Comparison of ENCODE assay signal across 1 cellular context in the genomic region with DNA sequence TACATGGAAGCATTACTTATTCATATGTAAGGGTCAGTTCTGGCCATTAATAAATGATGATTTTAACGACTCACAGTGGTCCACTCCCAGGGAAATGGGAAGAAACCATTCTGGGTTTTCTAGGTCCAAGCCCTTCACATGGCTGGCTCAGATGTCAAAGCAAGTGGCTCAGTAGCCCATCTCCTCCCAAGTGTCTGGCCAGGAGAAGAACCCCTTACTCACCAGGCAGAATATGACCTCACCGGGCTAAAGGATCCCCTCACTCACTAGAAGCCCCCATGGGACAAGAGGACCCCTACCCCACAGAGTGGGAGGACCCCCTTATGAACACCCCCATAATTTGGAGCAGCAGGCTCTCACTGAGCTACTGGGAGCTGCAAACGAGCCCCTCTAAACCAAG.
TF ChIP-seq lines count a peak whose summit lies in the region.

No MANE protein-coding gene starts in this region.

TF ChIP-seq in GM23338, 12 proteins besides CTCF, POLR2A, EP300 and RAD21:
- TF ChIP-seq, protein P1, sequence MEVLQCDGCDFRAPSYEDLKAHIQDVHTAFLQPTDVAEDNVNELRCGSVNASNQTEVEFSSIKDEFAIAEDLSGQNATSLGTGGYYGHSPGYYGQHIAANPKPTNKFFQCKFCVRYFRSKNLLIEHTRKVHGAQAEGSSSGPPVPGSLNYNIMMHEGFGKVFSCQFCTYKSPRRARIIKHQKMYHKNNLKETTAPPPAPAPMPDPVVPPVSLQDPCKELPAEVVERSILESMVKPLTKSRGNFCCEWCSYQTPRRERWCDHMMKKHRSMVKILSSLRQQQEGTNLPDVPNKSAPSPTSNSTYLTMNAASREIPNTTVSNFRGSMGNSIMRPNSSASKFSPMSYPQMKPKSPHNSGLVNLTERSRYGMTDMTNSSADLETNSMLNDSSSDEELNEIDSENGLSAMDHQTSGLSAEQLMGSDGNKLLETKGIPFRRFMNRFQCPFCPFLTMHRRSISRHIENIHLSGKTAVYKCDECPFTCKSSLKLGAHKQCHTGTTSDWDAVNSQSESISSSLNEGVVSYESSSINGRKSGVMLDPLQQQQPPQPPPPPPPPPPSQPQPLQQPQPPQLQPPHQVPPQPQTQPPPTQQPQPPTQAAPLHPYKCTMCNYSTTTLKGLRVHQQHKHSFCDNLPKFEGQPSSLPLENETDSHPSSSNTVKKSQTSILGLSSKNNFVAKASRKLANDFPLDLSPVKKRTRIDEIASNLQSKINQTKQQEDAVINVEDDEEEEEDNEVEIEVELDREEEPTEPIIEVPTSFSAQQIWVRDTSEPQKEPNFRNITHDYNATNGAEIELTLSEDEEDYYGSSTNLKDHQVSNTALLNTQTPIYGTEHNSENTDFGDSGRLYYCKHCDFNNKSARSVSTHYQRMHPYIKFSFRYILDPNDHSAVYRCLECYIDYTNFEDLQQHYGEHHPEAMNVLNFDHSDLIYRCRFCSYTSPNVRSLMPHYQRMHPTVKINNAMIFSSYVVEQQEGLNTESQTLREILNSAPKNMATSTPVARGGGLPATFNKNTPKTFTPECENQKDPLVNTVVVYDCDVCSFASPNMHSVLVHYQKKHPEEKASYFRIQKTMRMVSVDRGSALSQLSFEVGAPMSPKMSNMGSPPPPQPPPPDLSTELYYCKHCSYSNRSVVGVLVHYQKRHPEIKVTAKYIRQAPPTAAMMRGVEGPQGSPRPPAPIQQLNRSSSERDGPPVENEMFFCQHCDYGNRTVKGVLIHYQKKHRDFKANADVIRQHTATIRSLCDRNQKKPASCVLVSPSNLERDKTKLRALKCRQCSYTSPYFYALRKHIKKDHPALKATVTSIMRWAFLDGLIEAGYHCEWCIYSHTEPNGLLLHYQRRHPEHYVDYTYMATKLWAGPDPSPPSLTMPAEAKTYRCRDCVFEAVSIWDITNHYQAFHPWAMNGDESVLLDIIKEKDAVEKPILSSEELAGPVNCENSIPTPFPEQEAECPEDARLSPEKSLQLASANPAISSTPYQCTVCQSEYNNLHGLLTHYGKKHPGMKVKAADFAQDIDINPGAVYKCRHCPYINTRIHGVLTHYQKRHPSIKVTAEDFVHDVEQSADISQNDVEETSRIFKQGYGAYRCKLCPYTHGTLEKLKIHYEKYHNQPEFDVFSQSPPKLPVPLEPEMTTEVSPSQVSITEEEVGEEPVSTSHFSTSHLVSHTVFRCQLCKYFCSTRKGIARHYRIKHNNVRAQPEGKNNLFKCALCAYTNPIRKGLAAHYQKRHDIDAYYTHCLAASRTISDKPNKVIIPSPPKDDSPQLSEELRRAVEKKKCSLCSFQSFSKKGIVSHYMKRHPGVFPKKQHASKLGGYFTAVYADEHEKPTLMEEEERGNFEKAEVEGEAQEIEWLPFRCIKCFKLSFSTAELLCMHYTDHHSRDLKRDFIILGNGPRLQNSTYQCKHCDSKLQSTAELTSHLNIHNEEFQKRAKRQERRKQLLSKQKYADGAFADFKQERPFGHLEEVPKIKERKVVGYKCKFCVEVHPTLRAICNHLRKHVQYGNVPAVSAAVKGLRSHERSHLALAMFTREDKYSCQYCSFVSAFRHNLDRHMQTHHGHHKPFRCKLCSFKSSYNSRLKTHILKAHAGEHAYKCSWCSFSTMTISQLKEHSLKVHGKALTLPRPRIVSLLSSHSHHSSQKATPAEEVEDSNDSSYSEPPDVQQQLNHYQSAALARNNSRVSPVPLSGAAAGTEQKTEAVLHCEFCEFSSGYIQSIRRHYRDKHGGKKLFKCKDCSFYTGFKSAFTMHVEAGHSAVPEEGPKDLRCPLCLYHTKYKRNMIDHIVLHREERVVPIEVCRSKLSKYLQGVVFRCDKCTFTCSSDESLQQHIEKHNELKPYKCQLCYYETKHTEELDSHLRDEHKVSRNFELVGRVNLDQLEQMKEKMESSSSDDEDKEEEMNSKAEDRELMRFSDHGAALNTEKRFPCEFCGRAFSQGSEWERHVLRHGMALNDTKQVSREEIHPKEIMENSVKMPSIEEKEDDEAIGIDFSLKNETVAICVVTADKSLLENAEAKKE (CRISPR knock-in tag; IDR thresholded peaks at IDR 0.05) = no peak
- TF ChIP-seq ETS1 (IDR thresholded peaks at IDR 0.05) (no peak), STAT1 (IDR thresholded peaks at IDR 0.05; ENCODE audit: unreplicated experiment) (no peak), ZNF114 (CRISPR knock-in tag; IDR thresholded peaks at IDR 0.05) (no peak), POLR2AphosphoS5 (IDR thresholded peaks at IDR 0.05; ENCODE audit: low read depth) (no peak), EZH2phosphoT487 (IDR thresholded peaks at IDR 0.05; ENCODE audit: unreplicated experiment) (no peak), JUNB (IDR thresholded peaks at IDR 0.05; ENCODE audit: unreplicated experiment) (no peak), EZH2 (IDR thresholded peaks at IDR 0.05; ENCODE audit: low read depth, unreplicated experiment) (no peak), CREB1 (CRISPR knock-in tag; IDR thresholded peaks at IDR 0.05; ENCODE audit: low read depth) (no peak), REST (IDR thresholded peaks at IDR 0.05; ENCODE audit: unreplicated experiment) (no peak), NANOG (IDR thresholded peaks at IDR 0.05; ENCODE audit: borderline replicate concordance) (no peak)
